Comparison of ENCODE assay signal across 23 cellular contexts in genomic region chr6:143252961-143253360, GRCh38.
DNase-seq lines count a peak whose midpoint lies in the region; ATAC-seq, FAIRE-seq and TF ChIP-seq lines count a peak whose summit lies in the region.
"Had no signal": no experiment of that assay in that cellular context is flagged by ENCODE, and none has a peak within 500 bp of the region (broad histone marks: within the 10 kb centered on the region; RNA-seq: fewer than 3 reads in every experiment).

No MANE protein-coding gene starts in this region.

- H3K36me3 ChIP-seq in SJSA1 (no peaks in the 10 kb centered on the region), endothelial cell of umbilical vein (ENCODE audit: control insufficient read depth in 2 of 2, extremely low read depth in 1 of 2, insufficient read depth in 2 of 2, low read length in 2 of 2) (no peaks in the 10 kb centered on the region), trophoblast cell (ENCODE audit: control insufficient read depth in 1 of 2, insufficient read depth in 2 of 2, low read length in 2 of 2) (peaks cover 0 to 2% of the 10 kb centered on the region in 2 experiments)
- H3K36me3 ChIP-seq: BE2C; BLaER1 treated with 17β-estradiol and CSF1 and Interleukin-3, amounts not matched to agents 10 nM and 100 nM had no signal

- H3K27me3 ChIP-seq in SJSA1 (replicated peaks): no peaks in the 10 kb centered on the region
- no peaks in the 10 kb centered on the region for H3K27me3 ChIP-seq in endothelial cell of umbilical vein (ENCODE audit: control insufficient read depth in 2 of 2, insufficient read depth in 2 of 2, low read length in 2 of 2)
- no peaks in the 10 kb centered on the region for H3K27me3 ChIP-seq in trophoblast cell (ENCODE audit: insufficient read depth, low read length)
- H3K27me3 ChIP-seq: BE2C; BLaER1 treated with 17β-estradiol and CSF1 and Interleukin-3, amounts not matched to agents 10 nM and 100 nM had no signal

- H4K20me1 ChIP-seq in endothelial cell of umbilical vein (replicated peaks; ENCODE audit: control insufficient read depth, extremely low read depth, insufficient read depth, low read length): no peaks in the 10 kb centered on the region
- H4K20me1 ChIP-seq: BLaER1 treated with 17β-estradiol and CSF1 and Interleukin-3, amounts not matched to agents 10 nM and 100 nM had no signal

- no peak overlapping the region for H3K23ac ChIP-seq in trophoblast cell (ENCODE audit: low read length)

- H3K4me1 ChIP-seq in SJSA1 (replicated peaks) (peaks cover 27% of the 10 kb centered on the region), endothelial cell of umbilical vein (ENCODE audit: control insufficient read depth, extremely low read depth, insufficient read depth, low read length) (no peaks in the 10 kb centered on the region), trophoblast cell (ENCODE audit: control insufficient read depth in 1 of 2, insufficient read depth in 2 of 2, low read length in 2 of 2) (no peaks in the 10 kb centered on the region)
- H3K4me1 ChIP-seq: A549; BE2C; BLaER1 treated with 17β-estradiol and CSF1 and Interleukin-3, amounts not matched to agents 10 nM and 100 nM had no signal

- intact Hi-C loops in endothelial cell of umbilical vein (cut with micrococcal nuclease): no loop called here

- no peak for ATAC-seq in HG03565 (IDR thresholded peaks at IDR 0.05; ENCODE audit: unreplicated experiment)
- ATAC-seq: A549, GM12878, GM23338, HCT116 had no signal

- POLR2A ChIA-PET in endothelial cell of umbilical vein (lab: Charles Lee): no interaction called here

- H3K4me3 ChIP-seq in SJSA1 (no peak overlapping the region), endothelial cell of umbilical vein (replicated peaks in 1 of 3; ENCODE audit: insufficient read depth in 1 of 3, low read depth in 1 of 3, low read length in 3 of 3) (no peak overlapping the region), trophoblast cell (ENCODE audit: low read depth, low read length) (no peak overlapping the region)
- H3K4me3 ChIP-seq: A549; BLaER1 treated with 17β-estradiol and CSF1 and Interleukin-3, amounts not matched to agents 10 nM and 100 nM; GM12878; GM23338 had no signal

- no peak overlapping the region for H2BK12ac ChIP-seq in trophoblast cell (ENCODE audit: low read length)

- DNase-seq in SJSA1 (ENCODE audit: low read depth in 1 of 2, low spot score in 2 of 2) (no peak), endothelial cell of umbilical vein (ENCODE audit: low read depth, low spot score) (no peak), trophoblast cell (peak; percentile 71 to 82), NCI-H2171 (lab: John Stamatoyannopoulos, UW) (no peak), NCI-H2081 treated with DMSO at 0.1 percent for 48 hours (lab: John Stamatoyannopoulos, UW) (no peak)
- DNase-seq: 8988T; ACHN; AML-193; BE2C; CD4-positive, alpha-beta T cell; CD8-positive, alpha-beta memory T cell; DMS 273 treated with DMSO at 0.1 percent for 48 hours; DMS79; EL; GDM1; H9 had no signal

- no peak overlapping the region for H3K4ac ChIP-seq in trophoblast cell (ENCODE audit: low read depth, low read length)

- H3K79me1 ChIP-seq in trophoblast cell (ENCODE audit: low read length): no peaks in the 10 kb centered on the region

- WGBS in trophoblast cell (ENCODE audit: extremely low coverage, insufficient coverage, insufficient read length): no CpG with 5 or more reads among the region's 6 CpGs

- H2BK120ac ChIP-seq in trophoblast cell (ENCODE audit: insufficient read depth, low read length, poor library complexity): no peak overlapping the region

- no peak overlapping the region for H3K18ac ChIP-seq in trophoblast cell (ENCODE audit: low read length)

- H2AK5ac ChIP-seq in trophoblast cell (ENCODE audit: low read length): no peak overlapping the region

- no peak overlapping the region for H3K9ac ChIP-seq in endothelial cell of umbilical vein (replicated peaks; ENCODE audit: extremely low read depth, insufficient read depth, low read length)
- H3K9ac ChIP-seq in trophoblast cell (ENCODE audit: low read length): no peak overlapping the region
- H3K9ac ChIP-seq: BLaER1 treated with 17β-estradiol and CSF1 and Interleukin-3, amounts not matched to agents 10 nM and 100 nM had no signal

- CTCF ChIA-PET in endothelial cell of umbilical vein (lab: Charles Lee): interaction anchor here (1.2 kb wide), 1 partner anchor 54 kb away, joined by 3 read pairs; no protein-coding TSS in a partner anchor

- H4K8ac ChIP-seq in trophoblast cell (ENCODE audit: low read depth, low read length): no peak overlapping the region

- H2AFZ ChIP-seq in endothelial cell of umbilical vein (ENCODE audit: low read depth, low read length): no peak overlapping the region
- no peak overlapping the region for H2AFZ ChIP-seq in trophoblast cell (ENCODE audit: insufficient read depth, low read length, poor library complexity)
- H2AFZ ChIP-seq: GM23338 had no signal

- H4K12ac ChIP-seq in trophoblast cell (ENCODE audit: low read depth, low read length): no peak overlapping the region

- H3K27ac ChIP-seq in SJSA1 (peak overlapping the region; percentile 37; the same call in 1 of the 2 replicates), endothelial cell of umbilical vein (ENCODE audit: insufficient read depth, low read depth, low read length) (no peak overlapping the region), trophoblast cell (ENCODE audit: low read depth, low read length) (no peak overlapping the region)
- H3K27ac ChIP-seq: A549; BLaER1 treated with 17β-estradiol and CSF1 and Interleukin-3, amounts not matched to agents 10 nM and 100 nM had no signal

- BruUV-seq in endothelial cell of umbilical vein (replicated peaks; lab: Mats Ljungman, UMichigan): no TSS peak

- no peak for TF ChIP-seq POLR2A in endothelial cell of umbilical vein (IDR thresholded peaks at IDR 0.05; ENCODE audit: low read depth, low read length)

- FAIRE-seq in endothelial cell of umbilical vein (lab: Jason Lieb, UNC): peak; percentile 8
- FAIRE-seq: A549, D721Med, GM12878 had no signal

- H3K14ac ChIP-seq in trophoblast cell (ENCODE audit: low read length): no peak overlapping the region

- no peak for TF ChIP-seq CTCF in endothelial cell of umbilical vein (IDR thresholded peaks at IDR 0.05; ENCODE audit: extremely low read depth in 1 of 2, insufficient read depth in 1 of 2, low read depth in 1 of 2, low read length in 2 of 2)

- no peaks in the 10 kb centered on the region for H3K79me2 ChIP-seq in endothelial cell of umbilical vein (ENCODE audit: control insufficient read depth, insufficient read depth, low read length)
- no peaks in the 10 kb centered on the region for H3K79me2 ChIP-seq in trophoblast cell (ENCODE audit: control insufficient read depth, insufficient read depth, low read length, poor library complexity)

- no peak overlapping the region for H2BK5ac ChIP-seq in trophoblast cell (ENCODE audit: low read depth, low read length, poor library complexity)

- H3K9me3 ChIP-seq in SJSA1 (replicated peaks) (no peaks in the 10 kb centered on the region), endothelial cell of umbilical vein (replicated peaks; ENCODE audit: control insufficient read depth, insufficient read depth, low read length) (no peaks in the 10 kb centered on the region), trophoblast cell (ENCODE audit: insufficient read depth, low read depth, low read length) (no peaks in the 10 kb centered on the region)
- H3K9me3 ChIP-seq: A549, BE2C had no signal

- dilution Hi-C loops in endothelial cell of umbilical vein (cut with MboI; ENCODE audit: extremely low pct_ligation_motif_present, low sequenced_read_pairs): no loop called here

- no peaks in the 10 kb centered on the region for H3K9me1 ChIP-seq in endothelial cell of umbilical vein (replicated peaks; ENCODE audit: control insufficient read depth, extremely low read depth, insufficient read depth, low read length)

- no peak overlapping the region for H4K91ac ChIP-seq in trophoblast cell (ENCODE audit: low read depth, low read length)

- H3K4me2 ChIP-seq in endothelial cell of umbilical vein (ENCODE audit: insufficient read depth, low read length): no peak overlapping the region
- no peak overlapping the region for H3K4me2 ChIP-seq in trophoblast cell (ENCODE audit: low read length)
- H3K4me2 ChIP-seq: A549; BLaER1 treated with 17β-estradiol and CSF1 and Interleukin-3, amounts not matched to agents 10 nM and 100 nM; GM23338 had no signal

TF ChIP-seq in endothelial cell of umbilical vein, 7 proteins besides CTCF, POLR2A, EP300 and RAD21:
- TF ChIP-seq FOS (IDR thresholded peaks at IDR 0.05; ENCODE audit: borderline replicate concordance, insufficient read depth, low read length) (no peak), GATA2 (IDR thresholded peaks at IDR 0.05; ENCODE audit: insufficient read depth, insufficient read length, low read depth, low read length) (no peak), MYC (IDR thresholded peaks at IDR 0.05; ENCODE audit: low read depth, low read length) (no peak), MAX (IDR thresholded peaks at IDR 0.05; ENCODE audit: insufficient read depth, insufficient read length) (no peak), JUN (IDR thresholded peaks at IDR 0.05; ENCODE audit: borderline replicate concordance, insufficient read depth, insufficient read length, low read depth) (no peak), EZH2 (IDR thresholded peaks at IDR 0.05; ENCODE audit: borderline replicate concordance, low read depth, low read length, severe bottlenecking) (no peak), POLR2AphosphoS5 (IDR thresholded peaks at IDR 0.05; ENCODE audit: insufficient read depth, low read depth, low read length) (no peak)

Comparison
In these comparisons a context has a peak if more than half of its experiments do, and no peak if none do; other contexts are left out.
1. DNase-seq: peak in trophoblast cell (2 of 2); none in SJSA1 (0 of 2), endothelial cell of umbilical vein (single experiment), NCI-H2171 (single experiment) and NCI-H2081 treated with DMSO at 0.1 percent for 48 hours (single experiment).